In the genomic region with DNA sequence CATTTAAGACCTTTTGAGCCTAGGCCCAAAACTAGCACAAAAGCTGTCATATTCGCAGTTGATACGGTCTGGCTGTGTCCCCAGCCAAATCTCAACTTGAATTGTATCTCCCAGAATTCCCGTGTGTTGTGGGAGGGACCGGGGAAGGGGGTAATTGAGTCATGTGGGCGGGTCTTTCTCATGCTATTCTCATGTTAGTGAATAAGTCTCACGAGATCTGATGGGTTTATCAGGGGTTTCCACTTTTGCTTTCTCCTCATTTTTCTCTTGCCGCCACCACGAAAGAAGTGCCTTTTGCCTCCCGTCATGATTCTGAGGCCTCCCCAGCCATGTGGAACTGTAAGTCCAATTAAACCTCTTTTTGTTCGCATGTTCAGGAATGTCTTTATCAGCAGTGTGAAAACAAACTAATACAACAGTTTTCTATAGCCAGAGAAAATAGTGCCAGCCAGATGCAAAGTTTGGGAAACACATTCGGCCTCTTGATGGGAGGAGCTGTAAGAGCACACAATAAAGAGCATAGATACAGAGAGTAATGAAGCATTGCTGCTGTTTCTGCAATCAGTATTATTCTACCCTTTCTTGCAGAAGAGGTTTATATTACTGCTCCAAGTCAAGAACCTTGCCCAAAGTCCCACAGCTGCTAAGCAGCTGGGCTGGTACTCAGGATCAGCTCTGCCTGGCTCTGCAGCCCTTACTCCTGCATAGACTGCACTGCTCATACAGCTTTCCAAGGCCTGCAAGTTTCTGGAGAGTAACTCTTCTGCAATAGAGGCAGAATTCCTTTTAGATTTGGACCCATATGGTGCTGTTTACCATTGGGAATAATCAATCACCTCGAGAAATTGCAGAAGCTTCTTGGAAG, we compare ENCODE assay signal across 11 cellular contexts. TPM values are rescaled to one million over a fixed set of nuclear protein-coding genes. Genes with fewer than 3 reads are reported as not detected.
DNase-seq lines count a peak whose midpoint lies in the region; ATAC-seq and TF ChIP-seq lines count a peak whose summit lies in the region.
"Had no signal": no experiment of that assay in that cellular context is flagged by ENCODE, and none has a peak within 500 bp of the region (broad histone marks: within the 10 kb centered on the region; RNA-seq: fewer than 3 reads in every experiment).

No MANE protein-coding gene starts in this region.

- H3K4me1 Mint-ChIP-seq in H9, result peaks cover 48 to 52% of the 10 kb centered on the region in 2 experiments

- H3K4me2 ChIP-seq in H9 (ENCODE audit: insufficient read depth, insufficient read length, low read length), result peak overlapping the region; percentile 88
- H3K4me2 ChIP-seq in mammary epithelial cell (ENCODE audit: insufficient read depth, low read depth, low read length), result no peak overlapping the region

- no peak overlapping the region for H2BK15ac ChIP-seq in H9 (ENCODE audit: low read depth, low read length)

- H2AFZ ChIP-seq in H9 (ENCODE audit: low read length), result no peak overlapping the region
- H2AFZ ChIP-seq in mammary epithelial cell (ENCODE audit: low read depth, low read length), result no peak overlapping the region

- H3K27me3 ChIP-seq in H9 (ENCODE audit: insufficient read depth, low read length) (no peaks in the 10 kb centered on the region), adipocyte (replicated peaks; ENCODE audit: control insufficient read depth, insufficient read depth, low read length) (no peaks in the 10 kb centered on the region), iPS-15b (ENCODE audit: control insufficient read depth, insufficient read depth, low read length) (no peaks in the 10 kb centered on the region), mammary epithelial cell (ENCODE audit: insufficient read depth, low read length) (no peaks in the 10 kb centered on the region)

- H3K4me1 ChIP-seq in H9 (ENCODE audit: insufficient read depth, low read length) (peaks cover 8% of the 10 kb centered on the region; the same call in 1 of the 2 replicates), adipocyte (ENCODE audit: control insufficient read depth, insufficient read depth, low read length) (peaks cover 49% of the 10 kb centered on the region), iPS-15b (ENCODE audit: control insufficient read depth, insufficient read depth, low read length) (peaks cover 12% of the 10 kb centered on the region), mammary epithelial cell (ENCODE audit: insufficient read depth, low read length) (peaks cover 10% of the 10 kb centered on the region)

- H3K9me3 ChIP-seq in H9 (ENCODE audit: control insufficient read depth, low read depth, low read length) (no peaks in the 10 kb centered on the region), adipocyte (ENCODE audit: control insufficient read depth, low read length) (no peaks in the 10 kb centered on the region), iPS-15b (ENCODE audit: control insufficient read depth, insufficient read depth, low read length) (no peaks in the 10 kb centered on the region), mammary epithelial cell (replicated peaks; ENCODE audit: insufficient read depth, low read length) (no peaks in the 10 kb centered on the region)

- no peak overlapping the region for H3K23ac ChIP-seq in H9 (ENCODE audit: insufficient read length, low read depth, low read length)

- H3K27me3 Mint-ChIP-seq in H9 (ENCODE audit: low read depth), result no peaks in the 10 kb centered on the region

- dilution Hi-C loops in mammary epithelial cell (cut with HindIII; ENCODE audit: low sequenced_read_pairs), result no loop called here

- no peak overlapping the region for H2AK5ac ChIP-seq in H9 (ENCODE audit: insufficient read length, low read length)

- peaks cover 13% of the 10 kb centered on the region for H3K79me1 ChIP-seq in H9 (ENCODE audit: insufficient read depth, low read depth, low read length, poor library complexity, severe bottlenecking)

- H2BK5ac ChIP-seq in H9 (ENCODE audit: insufficient read length, low read length), result no peak overlapping the region

- peaks cover 11% of the 10 kb centered on the region for H3K23me2 ChIP-seq in H9 (ENCODE audit: insufficient read length, low read depth, low read length, poor library complexity, severe bottlenecking)

- WGBS in H9 (ENCODE audit: extremely low coverage, insufficient read length, low lambda C conversion rate), result no CpG with 5 or more reads among the region's 12 CpGs
- 84% methylated on average over 12 of the region's 12 CpGs for WGBS in mammary epithelial cell (ENCODE audit: low coverage, missing lambda C conversion rate)

- no peak overlapping the region for H3T11ph ChIP-seq in H9 (ENCODE audit: low read length)

- no peaks in the 10 kb centered on the region; a peak in 1 of 5 replicates for H3K9me3 Mint-ChIP-seq in H9

- H3K4ac ChIP-seq in H9 (ENCODE audit: low read depth, low read length), result no peak overlapping the region

- no TSS peak for BruUV-seq in mammary epithelial cell (replicated peaks; lab: Mats Ljungman, UMichigan)

- H3K18ac ChIP-seq in H9 (ENCODE audit: insufficient read length, low read depth, low read length), result no peak overlapping the region

- H3K14ac ChIP-seq in H9 (ENCODE audit: insufficient read depth, low read length), result no peak overlapping the region

- H2BK12ac ChIP-seq in H9 (ENCODE audit: insufficient read length, low read depth, low read length), result no peak overlapping the region

- H3K4me3 ChIP-seq in adipocyte (ENCODE audit: low read length) (peak overlapping the region; percentile 80), iPS-15b (ENCODE audit: low read depth, low read length) (peak overlapping the region; percentile 92), skeletal muscle cell (ENCODE audit: low read depth, low read length) (peak overlapping the region; percentile 31), mammary epithelial cell (replicated peaks in 1 of 3; ENCODE audit: insufficient read depth in 1 of 3, low read depth in 2 of 3, low read length in 3 of 3) (no peak overlapping the region)

- H4K91ac ChIP-seq in H9 (ENCODE audit: insufficient read length, low read depth, low read length), result no peak overlapping the region

- DNase-seq in H9 (peak; percentile 75), adipocyte (ENCODE audit: low read depth) (no peak), skeletal muscle cell (ENCODE audit: low read depth) (no peak), mammary epithelial cell (no peak), iPS-NIHi7 (ENCODE audit: extremely low spot score) (no peak)
- DNase-seq: kidney; stimulated activated CD4-positive, alpha-beta T cell treated with anti-CD3 and anti-CD28 coated beads, Interleukin-1b, Interleukin-23, amount 100 ng/mL, for 48 hours had no signal

- H3K36me3 ChIP-seq in adipocyte (ENCODE audit: control insufficient read depth, insufficient read depth, low read length, severe bottlenecking), result peaks cover 22% of the 10 kb centered on the region
- peaks cover 38% of the 10 kb centered on the region for H3K36me3 ChIP-seq in iPS-15b (ENCODE audit: control insufficient read depth, insufficient read depth, low read length)
- no peaks in the 10 kb centered on the region for H3K36me3 ChIP-seq in mammary epithelial cell (ENCODE audit: insufficient read depth, low read length)

- intact Hi-C loops in mammary epithelial cell (cut with micrococcal nuclease), result no loop called here

- TF ChIP-seq CTCF in H9 (conservative IDR thresholded peaks at IDR 0.05) (no peak), mammary epithelial cell (conservative IDR thresholded peaks at IDR 0.05 in 1 of 2, IDR thresholded peaks at IDR 0.05 in 1 of 2; ENCODE audit: extremely low read depth in 1 of 2, insufficient read depth in 1 of 2, low read depth in 1 of 2, low read length in 2 of 2) (no peak)

- peaks cover 62 to 69% (median 67%) of the 10 kb centered on the region in 3 experiments for H3K36me3 Mint-ChIP-seq in H9 (ENCODE audit: insufficient read depth in 1 of 3, low read depth in 3 of 3)

- H3K9ac ChIP-seq in H9 (ENCODE audit: extremely low read depth, insufficient read length, low read length) (peak overlapping the region; percentile 94), adipocyte (ENCODE audit: low read length) (peak overlapping the region; percentile 73), iPS-15b (ENCODE audit: low read depth, low read length) (peak overlapping the region; percentile 84), mammary epithelial cell (ENCODE audit: insufficient read depth, low read length) (no peak overlapping the region)

- H4K20me1 ChIP-seq in H9 (ENCODE audit: control insufficient read depth, insufficient read depth, insufficient read length) (no peaks in the 10 kb centered on the region), mammary epithelial cell (ENCODE audit: insufficient read depth, low read length) (no peaks in the 10 kb centered on the region)

- no peak overlapping the region for H2BK20ac ChIP-seq in H9 (ENCODE audit: low read depth, low read length, poor library complexity, severe bottlenecking)

- peak overlapping the region; percentile 85 to 97 (median 93) for H3K27ac Mint-ChIP-seq in H9
- H3K27ac Mint-ChIP-seq: stimulated activated naive CD8-positive, alpha-beta T cell treated with anti-CD3 and anti-CD28 coated beads, Interleukin-15, Interleukin-2, amounts not matched to agents 100 ng/mL and 50 ng/mL, for 24 hours had no signal

- H4K8ac ChIP-seq in H9 (replicated peaks; ENCODE audit: insufficient read length, low read depth, low read length), result no peak overlapping the region

- H3K79me2 ChIP-seq in H9 (ENCODE audit: insufficient read depth, low read length) (peaks cover 44% of the 10 kb centered on the region), mammary epithelial cell (ENCODE audit: insufficient read depth, low read length) (peaks cover 30% of the 10 kb centered on the region)

- no peak overlapping the region for H3K27ac ChIP-seq in H9 (ENCODE audit: insufficient read length, low read depth, low read length)
- no peak overlapping the region for H3K27ac ChIP-seq in mammary epithelial cell (ENCODE audit: insufficient read depth, low read depth, low read length)
- H3K27ac ChIP-seq: epithelial cell of prostate had no signal

- no peak overlapping the region for H4K5ac ChIP-seq in H9 (ENCODE audit: insufficient read length, low read depth, low read length)

- no peak overlapping the region for H3K56ac ChIP-seq in H9 (ENCODE audit: insufficient read length, low read depth, low read length)

- no peak for ATAC-seq in HG02642 (IDR thresholded peaks at IDR 0.05; ENCODE audit: poor library complexity, unreplicated experiment)

- in situ Hi-C loops in mammary epithelial cell (cut with MboI; ENCODE audit: low sequenced_read_pairs in 2 of 2), result no loop called here

- CTCF ChIA-PET in mammary epithelial cell (lab: Charles Lee; ENCODE audit: low non-redundant PET), result no interaction called here

- H2BK120ac ChIP-seq in H9 (ENCODE audit: low read depth, low read length, poor library complexity, severe bottlenecking), result no peak overlapping the region

- peak overlapping the region; percentile 88 to 98 for H3K4me3 Mint-ChIP-seq in H9
- H3K4me3 Mint-ChIP-seq: stimulated activated naive CD8-positive, alpha-beta T cell treated with anti-CD3 and anti-CD28 coated beads, Interleukin-15, Interleukin-2, amounts not matched to agents 100 ng/mL and 50 ng/mL, for 24 hours had no signal

RNA-seq across cellular contexts. Expression of a gene that starts 2.0 kb away (rescaled TPM):
- total RNA-seq in H9 (2021) (108 and 116 TPM in 2 replicates), mammary epithelial cell (10 to 100 TPM; 41.0 to 41.8 TPM)
- 18.6 TPM for polyA plus RNA-seq in mammary epithelial cell
- polyA minus RNA-seq in mammary epithelial cell, result 41.8 TPM

Comparison
In these comparisons a context has a peak if more than half of its experiments do, and no peak if none do; other contexts are left out.
1. H3K4me3 ChIP-seq: peak in adipocyte (single experiment), iPS-15b (single experiment) and skeletal muscle cell (single experiment); none in mammary epithelial cell (0 of 3).